ENCODE assay signal across 14 cellular contexts in the genomic region with DNA sequence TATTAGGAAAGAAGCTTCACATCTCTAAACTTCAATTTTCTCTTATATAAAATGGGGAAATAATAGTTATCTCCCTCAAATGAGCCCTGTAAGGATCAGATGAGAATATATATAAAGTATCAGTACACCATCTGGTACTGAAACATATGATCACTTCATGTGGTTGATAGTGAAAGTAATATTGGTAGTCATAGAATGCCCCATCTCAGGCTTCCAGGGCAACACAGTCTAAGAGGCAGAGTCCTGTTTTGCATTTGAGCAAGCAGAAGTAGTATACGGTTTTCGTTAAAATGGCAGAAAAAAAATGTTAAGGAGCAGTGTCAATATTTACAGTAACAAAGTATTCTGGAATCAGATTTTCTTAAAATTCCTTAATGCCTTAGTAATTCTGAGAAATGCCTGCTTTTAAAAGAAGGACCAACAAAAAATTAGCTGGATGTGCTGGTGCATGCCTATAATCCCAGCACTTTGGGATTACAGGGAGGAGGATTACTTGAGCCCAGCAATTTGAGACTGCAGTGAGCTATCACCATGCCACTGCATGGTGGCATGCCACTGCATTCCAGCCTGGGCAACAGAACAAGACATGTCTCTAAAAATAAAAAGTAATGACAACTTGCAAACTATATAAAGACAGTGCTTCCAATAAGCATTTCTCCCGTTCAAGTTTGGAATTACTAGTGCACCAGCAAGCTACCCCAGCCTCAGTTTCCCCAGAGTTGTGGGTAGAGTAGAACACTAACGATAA. TPM values are rescaled to one million over a fixed set of nuclear protein-coding genes. Genes with fewer than 3 reads are reported as not detected.
DNase-seq lines count a peak whose midpoint lies in the region; ATAC-seq and TF ChIP-seq lines count a peak whose summit lies in the region.
"Had no signal": no experiment of that assay in that cellular context is flagged by ENCODE, and none has a peak within 500 bp of the region (broad histone marks: within the 10 kb centered on the region; RNA-seq: fewer than 3 reads in every experiment).

No MANE protein-coding gene starts in this region.

- no peaks in the 10 kb centered on the region for H3K27me3 Mint-ChIP-seq in activated CD8-positive, alpha-beta T cell treated with anti-CD3 and anti-CD28 coated beads for 36 hours
- no peaks in the 10 kb centered on the region for H3K27me3 Mint-ChIP-seq in stimulated activated naive CD8-positive, alpha-beta T cell treated with anti-CD3 and anti-CD28 coated beads, Interleukin-15, amount 100 ng/mL, for 72 hours
- H3K27me3 Mint-ChIP-seq: natural killer cell treated with Interleukin-12 subunit alpha and Interleukin-12 subunit beta and Interleukin-15 and Interleukin-18, amount 100 ng/mL, for 72 hours had no signal

- peaks cover 23 to 64% of the 10 kb centered on the region in 2 donors for H3K36me3 Mint-ChIP-seq in activated naive CD4-positive, alpha-beta T cell treated with anti-CD3 and anti-CD28 coated beads, Interleukin-2, amount 50 U/mL, for 72 hours
- peaks cover 55% of the 10 kb centered on the region for H3K36me3 Mint-ChIP-seq in activated CD8-positive, alpha-beta T cell treated with anti-CD3 and anti-CD28 coated beads for 36 hours (ENCODE audit: low read depth)

- POLR2A ChIA-PET in activated CD8-positive, alpha-beta T cell treated with anti-CD3 and anti-CD28 coated beads for 36 hours (lab: Charles Lee) = interaction anchor here (0.9 kb wide), 1 partner anchor 20 kb away, joined by 3 read pairs; no protein-coding TSS in a partner anchor

- no peak overlapping the region for H3K27ac ChIP-seq in stomach

- no peak for TF ChIP-seq CTCF in activated CD8-positive, alpha-beta T cell treated with anti-CD3 and anti-CD28 coated beads for 36 hours (IDR thresholded peaks at IDR 0.05)
- TF ChIP-seq CTCF in stomach (IDR thresholded peaks at IDR 0.05) = no peak

- peak overlapping the region in 1 of 2 donors; percentile 79 for H3K27ac Mint-ChIP-seq in activated naive CD4-positive, alpha-beta T cell treated with anti-CD3 and anti-CD28 coated beads, Interleukin-2, amount 50 U/mL, for 72 hours
- no peak overlapping the region for H3K27ac Mint-ChIP-seq in activated CD8-positive, alpha-beta T cell treated with anti-CD3 and anti-CD28 coated beads for 36 hours
- no peak overlapping the region for H3K27ac Mint-ChIP-seq in stimulated activated naive CD8-positive, alpha-beta T cell treated with anti-CD3 and anti-CD28 coated beads, Interleukin-15, amount 100 ng/mL, for 72 hours
- H3K27ac Mint-ChIP-seq: natural killer cell treated with Interleukin-12 subunit alpha and Interleukin-12 subunit beta and Interleukin-15 and Interleukin-18, amount 100 ng/mL, for 72 hours had no signal

- no peak overlapping the region for H3K4me3 ChIP-seq in stomach
- H3K4me3 ChIP-seq: smooth muscle cell had no signal

- peaks cover 7 to 54% (median 21%) of the 10 kb centered on the region in 4 donors for H3K4me1 ChIP-seq in stomach

- TF ChIP-seq POLR2A in stomach (IDR thresholded peaks at IDR 0.05) = no peak

- no peak overlapping the region for H3K4me3 Mint-ChIP-seq in activated CD8-positive, alpha-beta T cell treated with anti-CD3 and anti-CD28 coated beads for 36 hours
- H3K4me3 Mint-ChIP-seq in stimulated activated naive CD8-positive, alpha-beta T cell treated with anti-CD3 and anti-CD28 coated beads, Interleukin-15, amount 100 ng/mL, for 72 hours = no peak overlapping the region
- H3K4me3 Mint-ChIP-seq: natural killer cell treated with Interleukin-12 subunit alpha and Interleukin-12 subunit beta and Interleukin-15 and Interleukin-18, amount 100 ng/mL, for 72 hours had no signal

- H3K36me3 ChIP-seq in stomach = peaks cover 19 to 70% (median 61%) of the 10 kb centered on the region in 4 donors

- intact Hi-C loops in activated CD8-positive, alpha-beta T cell treated with anti-CD3 and anti-CD28 coated beads for 36 hours (cut with micrococcal nuclease) = no loop called here
- intact Hi-C loops in stomach (cut with DNase I; ENCODE audit: low total_unique reads) = no loop called here

- 54 to 68% (median 58%) methylated on average over 4 of the region's 4 CpGs for WGBS in stomach, 5 donors

- H3K27me3 ChIP-seq in stomach = no peaks in the 10 kb centered on the region

- TF ChIP-seq EP300 in stomach (IDR thresholded peaks at IDR 0.05) = no peak

- DNase-seq in activated naive CD4-positive, alpha-beta T cell treated with anti-CD3 and anti-CD28 coated beads, Interleukin-2, amount 50 U/mL, for 72 hours (ENCODE audit: low spot score in 2 of 2) = no peak
- no peak for DNase-seq in activated naive CD4-positive, alpha-beta T cell treated with anti-CD3 and anti-CD28 coated beads, Interleukin-2, amount 50 U/mL, for 16 hours
- DNase-seq in activated CD8-positive, alpha-beta T cell treated with anti-CD3 and anti-CD28 coated beads for 36 hours = no peak
- DNase-seq in stimulated activated naive CD8-positive, alpha-beta T cell treated with anti-CD3 and anti-CD28 coated beads, Interleukin-15, amount 100 ng/mL, for 72 hours = no peak
- DNase-seq in putamen (ENCODE audit: low spot score) (no peak), stomach (no peak), occipital lobe (lab: John Stamatoyannopoulos, UW) (no peak)
- DNase-seq: caudate nucleus, KBM-7, NCI-H2171 had no signal

- H3K4me1 Mint-ChIP-seq in activated CD8-positive, alpha-beta T cell treated with anti-CD3 and anti-CD28 coated beads for 36 hours (ENCODE audit: low read depth) = peaks cover 28% of the 10 kb centered on the region
- H3K4me1 Mint-ChIP-seq in stimulated activated naive CD8-positive, alpha-beta T cell treated with anti-CD3 and anti-CD28 coated beads, Interleukin-15, amount 100 ng/mL, for 72 hours = peaks cover 24% of the 10 kb centered on the region

- peak; percentile 52 to 61 for ATAC-seq in activated naive CD4-positive, alpha-beta T cell treated with anti-CD3 and anti-CD28 coated beads, Interleukin-2, amount 50 U/mL, for 72 hours
- ATAC-seq in HG02885 (IDR thresholded peaks at IDR 0.05; ENCODE audit: poor library complexity, unreplicated experiment) = peak; percentile 72
- peak; percentile 74 for ATAC-seq in activated CD8-positive, alpha-beta T cell treated with anti-CD3 and anti-CD28 coated beads for 36 hours
- ATAC-seq in stimulated activated naive CD8-positive, alpha-beta T cell treated with anti-CD3 and anti-CD28 coated beads, Interleukin-15, amount 100 ng/mL, for 72 hours = peak; percentile 98
- ATAC-seq: esophagus mucosa had no signal

- CTCF ChIA-PET in activated CD8-positive, alpha-beta T cell treated with anti-CD3 and anti-CD28 coated beads for 36 hours (lab: Charles Lee) = interaction anchor here (6.9 kb wide), 1 partner anchor 25 kb away, joined by 47 read pairs; no protein-coding TSS in a partner anchor

- H3K9me3 ChIP-seq in stomach = no peaks in the 10 kb centered on the region

- H3K9me3 Mint-ChIP-seq in activated naive CD4-positive, alpha-beta T cell treated with anti-CD3 and anti-CD28 coated beads, Interleukin-2, amount 50 U/mL, for 72 hours = peaks cover 0 to 4% of the 10 kb centered on the region in 2 donors
- H3K9me3 Mint-ChIP-seq in activated CD8-positive, alpha-beta T cell treated with anti-CD3 and anti-CD28 coated beads for 36 hours = peaks cover 2% of the 10 kb centered on the region
- no peaks in the 10 kb centered on the region for H3K9me3 Mint-ChIP-seq in stimulated activated naive CD8-positive, alpha-beta T cell treated with anti-CD3 and anti-CD28 coated beads, Interleukin-15, amount 100 ng/mL, for 72 hours
- H3K9me3 Mint-ChIP-seq: natural killer cell treated with Interleukin-12 subunit alpha and Interleukin-12 subunit beta and Interleukin-15 and Interleukin-18, amount 100 ng/mL, for 72 hours had no signal

RNA-seq across cellular contexts. Expression of gene KBTBD2, which starts 19.8 kb away (rescaled TPM):
- total RNA-seq in activated naive CD4-positive, alpha-beta T cell treated with anti-CD3 and anti-CD28 coated beads, Interleukin-2, amount 50 U/mL, for 72 hours = 10 to 100 TPM; 35.7 to 49.5 TPM
- 10 to 100 TPM; 22.4 to 23.0 TPM for total RNA-seq in activated CD8-positive, alpha-beta T cell treated with anti-CD3 and anti-CD28 coated beads for 36 hours
- total RNA-seq in stomach = 10 to 100 TPM in 4 of 5 donors, 1 to 10 TPM in 1; 9.0 to 90.3 (median 21.9) TPM
- polyA plus RNA-seq in stomach = 10 to 100 TPM in 2 of 3 donors, 1 to 10 TPM in 1; 9.9 to 13.9 (median 11.8) TPM
- total RNA-seq in occipital lobe = 113 TPM
